8 cellular contexts compared by ENCODE assay signal in genomic region chr14:58272589-58273372, GRCh38. TPM values are rescaled to one million over a fixed set of nuclear protein-coding genes. Genes with fewer than 3 reads are reported as not detected.
DNase-seq lines count a peak whose midpoint lies in the region; ATAC-seq, FAIRE-seq and TF ChIP-seq lines count a peak whose summit lies in the region.

No MANE protein-coding gene starts in this region.

- in situ Hi-C loops in K562 (cut with MboI): no loop called here

- H3K4me2 ChIP-seq in K562 (ENCODE audit: insufficient read depth, low read length): no peak overlapping the region

- no peaks in the 10 kb centered on the region for H3K9me1 ChIP-seq in K562 (ENCODE audit: control insufficient read depth, insufficient read depth, low read length)

- peak; percentile 75 for ATAC-seq in K562

- no peaks in the 10 kb centered on the region for H3K27me3 ChIP-seq in K562 (ENCODE audit: control insufficient read depth in 2 of 2, insufficient read depth in 2 of 2, low read length in 2 of 2)
- no peaks in the 10 kb centered on the region for H3K27me3 ChIP-seq in uterus

- WGBS in K562 (ENCODE audit: insufficient coverage, low coverage, missing lambda C conversion rate): 66% methylated on average over 4 of the region's 4 CpGs

- H2AFZ ChIP-seq in K562 (ENCODE audit: low read depth, low read length): no peak overlapping the region

- CTCF ChIA-PET in K562 (lab: Yijun Ruan, JAX; ENCODE audit: low intra/inter-chr PET ratio): no interaction called here

- H4K20me1 ChIP-seq in K562 (replicated peaks; ENCODE audit: control insufficient read depth, insufficient read depth, low read length): no peaks in the 10 kb centered on the region

- intact Hi-C loops in K562 (cut with micrococcal nuclease): no loop called here
- intact Hi-C loops in uterus (cut with DNase I; ENCODE audit: low total_unique reads): no loop called here

- H3K4me1 ChIP-seq in K562 (replicated peaks in 1 of 2; ENCODE audit: control insufficient read depth in 2 of 2, insufficient read depth in 2 of 2, low read length in 2 of 2): no peaks in the 10 kb centered on the region; a peak in 1 of 5 replicates
- peaks cover 0 to 3% of the 10 kb centered on the region in 2 donors for H3K4me1 ChIP-seq in uterus

- FAIRE-seq in K562 (lab: Jason Lieb, UNC): peak; percentile 77

- TF ChIP-seq CTCF in K562 (IDR thresholded peaks at IDR 0.05 in 2 of 3, conservative IDR thresholded peaks at IDR 0.05 in 1 of 3; ENCODE audit: insufficient read depth in 2 of 3, low read depth in 1 of 3, low read length in 3 of 3) (0 out of 6 replicates have a peak, but pooled peaks of 1 of the 3 experiments have one; percentile 31), uterus (IDR thresholded peaks at IDR 0.05) (no peak)

- no peak for TF ChIP-seq RAD21 in K562 (CRISPR knock-in tag; conservative IDR thresholded peaks at IDR 0.05 in 1 of 2, IDR thresholded peaks at IDR 0.05 in 1 of 2)

- DNase-seq in AG20443 (ENCODE audit: low spot score) (peak; percentile 14), HT-29 (ENCODE audit: low spot score) (peak; percentile 29), K562 (ENCODE audit: extremely low read depth in 1 of 4, low spot score in 3 of 4) (peak in 2 of 4 experiments; percentile 16 to 20), kidney tubule cell (ENCODE audit: low spot score) (peak; percentile 69), NCI-H774 (lab: John Stamatoyannopoulos, UW) (no peak), CD1c-positive myeloid dendritic cell (ENCODE audit: extremely low spot score) (no peak), uterus (no peak), MV-4-11 (lab: John Stamatoyannopoulos, UW) (no peak)

- H3K79me2 ChIP-seq in K562 (ENCODE audit: control insufficient read depth, insufficient read depth, low read length): peaks cover 37% of the 10 kb centered on the region

- H3K9me3 ChIP-seq in K562 (replicated peaks; ENCODE audit: control insufficient read depth, insufficient read depth, low read depth, low read length) (no peaks in the 10 kb centered on the region), uterus (no peaks in the 10 kb centered on the region)

- TF ChIP-seq POLR2A in K562 (conservative IDR thresholded peaks at IDR 0.05) (peak; percentile 21), uterus (IDR thresholded peaks at IDR 0.05) (no peak)

- H3K4me3 ChIP-seq in K562: no peak overlapping the region
- H3K4me3 ChIP-seq in uterus: no peak overlapping the region

- peaks cover 82% of the 10 kb centered on the region for H3K36me3 ChIP-seq in K562 (ENCODE audit: control insufficient read depth, insufficient read depth, low read length)
- H3K36me3 ChIP-seq in uterus: no peaks in the 10 kb centered on the region

- TF ChIP-seq EP300 in K562 (IDR thresholded peaks at IDR 0.05; ENCODE audit: low read length): no peak

- BruUV-seq in K562 (replicated peaks; lab: Mats Ljungman, UMichigan): no TSS peak

- no peak overlapping the region for H3K9ac ChIP-seq in K562 (ENCODE audit: insufficient read depth in 1 of 2, low read depth in 2 of 2, low read length in 2 of 2)

- H3K27ac ChIP-seq in K562 (ENCODE audit: extremely low read depth, low read depth, low read length): no peak overlapping the region
- no peak overlapping the region for H3K27ac ChIP-seq in uterus

- POLR2A ChIA-PET in K562 (lab: Yijun Ruan, JAX): interaction anchor here (0.8 to 1.5 kb wide), 2 partner anchors 9 to 25 kb away, joined by 3 to 6 read pairs; partner anchors contain the start of gene ARID4A

TF ChIP-seq in K562, 482 proteins besides CTCF, POLR2A, EP300 and RAD21:
- TF ChIP-seq FOXA3 (CRISPR knock-in tag; conservative IDR thresholded peaks at IDR 0.05 in 1 of 2, IDR thresholded peaks at IDR 0.05 in 1 of 2) (peak in 1 of 2 experiments; percentile 27; a peak in 1 of 4 replicates), BCOR (IDR thresholded peaks at IDR 0.05) (no peak), POLR2AphosphoS2 (IDR thresholded peaks at IDR 0.05; ENCODE audit: low read length) (0 out of 2 replicates have a peak, but pooled peaks have one; percentile 49), MYC (IDR thresholded peaks at IDR 0.05; ENCODE audit: low read depth, low read length) (no peak), MYC (CRISPR knock-in tag; IDR thresholded peaks at IDR 0.05; ENCODE audit: borderline replicate concordance, low read depth) (no peak), ID3 (CRISPR knock-in tag; IDR thresholded peaks at IDR 0.05) (no peak), ID3 (tag; IDR thresholded peaks at IDR 0.05) (no peak)

RNA-seq across cellular contexts. Expression of gene ARID4A, which starts 25.6 kb away (rescaled TPM):
- 2.9 and 4.7 TPM in 2 replicates for total RNA-seq in HT-29 (2014; rRNA removed; shearing (Covaris generic))
- total RNA-seq in K562 (2011; cell fraction: chromatin; rRNA removed; ENCODE audit: low replicate concordance): 15.6 and 79.0 TPM in 2 replicates
- 8.3 and 13.4 TPM in 2 replicates for total RNA-seq in K562 (2011; cell fraction: nucleolus; rRNA removed)
- total RNA-seq in K562 (2011; cell fraction: nucleoplasm; rRNA removed): 18.1 and 23.6 TPM in 2 replicates
- 6.5 and 6.9 TPM in 2 replicates for total RNA-seq in K562 (2014; rRNA removed)
- total RNA-seq in K562 (2014; rRNA removed; fragmentation: Illumina TruSeq; extraction: Trizol): 9.5 and 11.9 TPM in 2 replicates
- total RNA-seq in K562 (2015; rRNA removed; fragmentation: Illumina TruSeq; extraction: Trizol): 8.4 and 8.7 TPM in 2 replicates
- total RNA-seq in K562 (2021): 8.4 and 11.5 TPM in 2 replicates
- polyA plus RNA-seq in K562 (2011; rRNA removed): 7.3 and 9.0 TPM in 2 replicates
- 1.7 and 2.9 TPM in 2 replicates for polyA plus RNA-seq in K562 (2011; cell fraction: cytosol; rRNA removed)
- polyA plus RNA-seq in K562 (2011; cell fraction: nucleus; rRNA removed): 8.6 and 15.2 TPM in 2 replicates
- 5.5 and 5.7 TPM in 2 replicates for polyA plus RNA-seq in K562 (2012)
- 7.4 and 9.4 TPM in 2 replicates for polyA plus RNA-seq in K562 (2014; fragmentation: Illumina TruSeq; extraction: Trizol)
- 1 to 10 TPM; 2.4 to 2.8 TPM for polyA plus RNA-seq in K562 (2014; fragmentation: Nextera tagmentation; extraction: Ambion mirVana)
- 7.1 and 7.5 TPM in 2 replicates for polyA plus RNA-seq in K562 (2014; rRNA removed)
- 37.9 and 46.4 TPM in 2 replicates for polyA minus RNA-seq in K562 (2011; rRNA and poly(A)+ RNA removed)
- 4.4 and 5.8 TPM in 2 replicates for polyA minus RNA-seq in K562 (2011; cell fraction: cytosol; rRNA and poly(A)+ RNA removed)
- 16.8 and 36.8 TPM in 2 replicates for polyA minus RNA-seq in K562 (2011; cell fraction: nucleus; rRNA and poly(A)+ RNA removed)
- 10 to 100 TPM in 2 of 4 donors, 1 to 10 TPM in 2; 8.2 to 37.5 (median 21.0) TPM for total RNA-seq in uterus

RNA-seq across cellular contexts. Expression of gene PSMA3, which starts 28.1 kb away (rescaled TPM):
- 104 and 112 TPM in 2 replicates for total RNA-seq in HT-29 (2014; rRNA removed; shearing (Covaris generic))
- 68.2 and 140 TPM in 2 replicates for total RNA-seq in K562 (2011; cell fraction: chromatin; rRNA removed; ENCODE audit: low replicate concordance)
- 57.9 and 63.4 TPM in 2 replicates for total RNA-seq in K562 (2011; cell fraction: nucleolus; rRNA removed)
- 93.2 and 97.3 TPM in 2 replicates for total RNA-seq in K562 (2011; cell fraction: nucleoplasm; rRNA removed)
- total RNA-seq in K562 (2014; rRNA removed) (119 and 142 TPM in 2 replicates), K562 (2014; rRNA removed; fragmentation: Illumina TruSeq; extraction: Trizol) (165 and 194 TPM in 2 replicates), K562 (2015; rRNA removed; fragmentation: Illumina TruSeq; extraction: Trizol) (124 and 129 TPM in 2 replicates), K562 (2021) (271 and 299 TPM in 2 replicates), uterus (100 to 1,000 TPM in 2 of 4 donors, 10 to 100 TPM in 2; 61.2 to 204 (median 114) TPM)
- polyA plus RNA-seq in K562 (2011; rRNA removed) (384 and 470 TPM in 2 replicates), K562 (2014; fragmentation: Illumina TruSeq; extraction: Trizol) (303 and 319 TPM in 2 replicates), K562 (2014; fragmentation: Nextera tagmentation; extraction: Ambion mirVana) (100 to 1,000 TPM; 667 to 786 TPM), K562 (2014; rRNA removed) (354 and 374 TPM in 2 replicates)
- polyA plus RNA-seq in K562 (2011; cell fraction: cytosol; rRNA removed): 284 and 371 TPM in 2 replicates
- 81.2 and 125 TPM in 2 replicates for polyA plus RNA-seq in K562 (2011; cell fraction: nucleus; rRNA removed)
- polyA plus RNA-seq in K562 (2012): 144 and 328 TPM in 2 replicates
- polyA minus RNA-seq in K562 (2011; rRNA and poly(A)+ RNA removed): 276 and 302 TPM in 2 replicates
- 63.3 and 85.5 TPM in 2 replicates for polyA minus RNA-seq in K562 (2011; cell fraction: cytosol; rRNA and poly(A)+ RNA removed)
- 34.9 and 63.1 TPM in 2 replicates for polyA minus RNA-seq in K562 (2011; cell fraction: nucleus; rRNA and poly(A)+ RNA removed)

Comparison
In these comparisons a context has a peak if more than half of its experiments do, and no peak if none do; other contexts are left out.
1. DNase-seq: peak in AG20443 (single experiment), HT-29 (single experiment) and kidney tubule cell (single experiment); none in NCI-H774 (single experiment), CD1c-positive myeloid dendritic cell (single experiment), uterus (0 of 2) and MV-4-11 (single experiment).